15 cellular contexts compared by ENCODE assay signal in genomic region chr9:38334234-38334633, GRCh38. TPM values are rescaled to one million over a fixed set of nuclear protein-coding genes. Genes with fewer than 3 reads are reported as not detected.
DNase-seq lines count a peak whose midpoint lies in the region; ATAC-seq, FAIRE-seq and TF ChIP-seq lines count a peak whose summit lies in the region.
"Had no signal": no experiment of that assay in that cellular context is flagged by ENCODE, and none has a peak within 500 bp of the region (broad histone marks: within the 10 kb centered on the region; RNA-seq: fewer than 3 reads in every experiment).

No MANE protein-coding gene starts in this region.

- H3K36me3 Mint-ChIP-seq in CD4-positive, alpha-beta T cell (ENCODE audit: low read depth): no peaks in the 10 kb centered on the region
- H3K36me3 Mint-ChIP-seq: CD8-positive, alpha-beta memory T cell; naive B cell had no signal

- no peak for FAIRE-seq in A549 (lab: Jason Lieb, UNC)

- POLR2A ChIA-PET in A549 (lab: Yijun Ruan, JAX) (no interaction called here), Panc1 (lab: Charles Lee) (no interaction called here)
- POLR2A ChIA-PET in CD4-positive, alpha-beta T cell (lab: Charles Lee): no interaction called here

- DNase-seq in A549 (ENCODE audit: low read depth in 1 of 2, low spot score in 1 of 2) (peak; percentile 14 to 25), GM12864 (ENCODE audit: low read depth) (no peak), Panc1 (ENCODE audit: low read depth, low spot score) (no peak), foreskin fibroblast (peak in 1 of 2 donors; percentile 39)
- DNase-seq in CD4-positive, alpha-beta T cell: no peak
- DNase-seq in effector memory CD4-positive, alpha-beta T cell: no peak
- DNase-seq: activated T-cell treated with anti-CD3 and anti-CD28 coated beads, Interleukin-2, amount 50 U/mL, for 48 hours; CD8-positive, alpha-beta memory T cell; IMR-90; naive B cell; NCI-H524 treated with DMSO at 0.1 percent for 48 hours; substantia nigra; T1000 had no signal

- H3K4me3 ChIP-seq in A549 (no peak overlapping the region), GM12864 (ENCODE audit: low read depth, low read length) (no peak overlapping the region), Panc1 (ENCODE audit: low read depth in 2 of 2, low read length in 2 of 2) (no peak overlapping the region), foreskin fibroblast (ENCODE audit: low read depth in 1 of 2, low read length in 2 of 2) (no peak overlapping the region)
- H3K4me3 ChIP-seq in effector memory CD4-positive, alpha-beta T cell (ENCODE audit: insufficient read depth, low read depth, low read length, poor library complexity, severe bottlenecking): no peak overlapping the region

- ATAC-seq in A549 (no peak), Panc1 (no peak), HG02623 (IDR thresholded peaks at IDR 0.05; ENCODE audit: unreplicated experiment) (no peak), GM19351 (IDR thresholded peaks at IDR 0.05; ENCODE audit: unreplicated experiment) (no peak)
- ATAC-seq in CD4-positive, alpha-beta T cell (ENCODE audit: poor library complexity): no peak

- in situ Hi-C loops in Panc1 (cut with HindIII; ENCODE audit: low pct_unique_long_range_greater_than_20kb, low sequenced_read_pairs): no loop called here

- H3K27me3 ChIP-seq in Panc1 (ENCODE audit: control insufficient read depth, insufficient read depth, low read length): no peaks in the 10 kb centered on the region
- no peaks in the 10 kb centered on the region for H3K27me3 ChIP-seq in CD4-positive, alpha-beta T cell (ENCODE audit: control insufficient read depth, insufficient read depth, low read length)
- no peaks in the 10 kb centered on the region for H3K27me3 ChIP-seq in effector memory CD4-positive, alpha-beta T cell (replicated peaks; ENCODE audit: control insufficient read depth, insufficient read depth, low read length, poor library complexity, severe bottlenecking)

- BruUV-seq in Panc1 (replicated peaks; lab: Mats Ljungman, UMichigan): no TSS peak

- TF ChIP-seq POLR2A in A549 (IDR thresholded peaks at IDR 0.05; ENCODE audit: low read length): no peak

- H3K27me3 Mint-ChIP-seq in CD4-positive, alpha-beta T cell: peaks cover 10% of the 10 kb centered on the region

- no peaks in the 10 kb centered on the region for H3K4me1 Mint-ChIP-seq in CD4-positive, alpha-beta T cell (ENCODE audit: low read depth)
- H3K4me1 Mint-ChIP-seq: CD8-positive, alpha-beta memory T cell; naive B cell had no signal

- H3K27ac ChIP-seq in A549: no peak overlapping the region
- no peak overlapping the region for H3K27ac ChIP-seq in Panc1 (ENCODE audit: low read length)
- no peak overlapping the region for H3K27ac ChIP-seq in CD4-positive, alpha-beta T cell (ENCODE audit: low read depth, low read length)
- H3K27ac ChIP-seq in effector memory CD4-positive, alpha-beta T cell (ENCODE audit: insufficient read depth, low read length, poor library complexity, severe bottlenecking): no peak overlapping the region

- H3K36me3 ChIP-seq in Panc1 (ENCODE audit: control insufficient read depth, insufficient read depth, low read length): no peaks in the 10 kb centered on the region
- no peaks in the 10 kb centered on the region for H3K36me3 ChIP-seq in effector memory CD4-positive, alpha-beta T cell (ENCODE audit: control insufficient read depth, insufficient read depth, low read length)

- no peaks in the 10 kb centered on the region for H3K9me3 Mint-ChIP-seq in CD4-positive, alpha-beta T cell
- H3K9me3 Mint-ChIP-seq: CD8-positive, alpha-beta memory T cell had no signal

- H3K27ac Mint-ChIP-seq in CD4-positive, alpha-beta T cell: no peak overlapping the region
- H3K27ac Mint-ChIP-seq: CD8-positive, alpha-beta memory T cell; naive B cell had no signal

- TF ChIP-seq CTCF in A549 (IDR thresholded peaks at IDR 0.05) (peak; percentile 45; the same call in 2 of the 3 replicates), GM12864 (IDR thresholded peaks at IDR 0.05; ENCODE audit: low read depth, low read length, missing control alignments) (peak; percentile 44), Panc1 (IDR thresholded peaks at IDR 0.05) (peak; percentile 51), foreskin fibroblast (IDR thresholded peaks at IDR 0.05; ENCODE audit: low read depth, low read length) (peak; percentile 4)
- TF ChIP-seq CTCF in CD4-positive, alpha-beta T cell (IDR thresholded peaks at IDR 0.05): no peak

- intact Hi-C loops in Panc1 (cut with micrococcal nuclease; ENCODE audit: unreplicated experiment): no loop called here
- intact Hi-C loops in CD4-positive, alpha-beta T cell (cut with DNase I, micrococcal nuclease): no loop called here

- H3K4me2 ChIP-seq in A549: no peak overlapping the region

- no peak for TF ChIP-seq EP300 in A549 (IDR thresholded peaks at IDR 0.05)

- no peaks in the 10 kb centered on the region for H3K9me3 ChIP-seq in A549
- no peaks in the 10 kb centered on the region for H3K9me3 ChIP-seq in Panc1 (ENCODE audit: control insufficient read depth, insufficient read depth, low read depth, low read length)
- H3K9me3 ChIP-seq in CD4-positive, alpha-beta T cell (ENCODE audit: control insufficient read depth, low read length): no peaks in the 10 kb centered on the region
- H3K9me3 ChIP-seq in effector memory CD4-positive, alpha-beta T cell (ENCODE audit: control insufficient read depth, low read length): no peaks in the 10 kb centered on the region

- WGBS in A549 (ENCODE audit: missing lambda C conversion rate): 40% methylated on average over 3 of the region's 3 CpGs

- peak; percentile 33 to 51; a peak in 4 of 5 replicates for TF ChIP-seq RAD21 in A549 (conservative IDR thresholded peaks at IDR 0.05 in 1 of 2, IDR thresholded peaks at IDR 0.05 in 1 of 2)

- no peak overlapping the region for H3K4me3 Mint-ChIP-seq in CD4-positive, alpha-beta T cell
- H3K4me3 Mint-ChIP-seq: CD8-positive, alpha-beta memory T cell; naive B cell had no signal

- H3K4me1 ChIP-seq in A549 (peaks cover 5% of the 10 kb centered on the region; the same call in 1 of the 3 replicates), Panc1 (ENCODE audit: control insufficient read depth, insufficient read depth, low read length) (no peaks in the 10 kb centered on the region)
- no peaks in the 10 kb centered on the region for H3K4me1 ChIP-seq in effector memory CD4-positive, alpha-beta T cell (ENCODE audit: control insufficient read depth, insufficient read depth, low read length, poor library complexity, severe bottlenecking)

- CTCF ChIA-PET in A549 (lab: Yijun Ruan, JAX) (interaction anchor here (0.9 to 2.8 kb wide), 18 partner anchors 8 to 786 kb away, joined by 3 to 15 read pairs (median 4); no protein-coding TSS in a partner anchor), Panc1 (lab: Charles Lee) (no interaction called here)
- CTCF ChIA-PET in CD4-positive, alpha-beta T cell (lab: Charles Lee): no interaction called here

TF ChIP-seq in A549, 52 proteins besides CTCF, POLR2A, EP300 and RAD21:
- TF ChIP-seq HMGXB4 (CRISPR knock-in tag; IDR thresholded peaks at IDR 0.05; ENCODE audit: borderline replicate concordance) (no peak), SMC3 (IDR thresholded peaks at IDR 0.05) (peak; percentile 39; the same call in 2 of the 3 replicates), RFX5 (IDR thresholded peaks at IDR 0.05) (no peak), RNF2 (IDR thresholded peaks at IDR 0.05; ENCODE audit: borderline replicate concordance, low read depth) (no peak), CBX8 (IDR thresholded peaks at IDR 0.05) (no peak)

RNA-seq across cellular contexts. Expression of gene ALDH1B1, which starts 58.3 kb away (rescaled TPM):
- 39.7 and 40.2 TPM in 2 replicates for polyA plus RNA-seq in A549 (2011; rRNA removed)
- polyA plus RNA-seq in A549 (2012; cell fraction: cytosol; rRNA removed): 37.2 and 44.6 TPM in 2 replicates
- 31.1 and 32.9 TPM in 2 replicates for polyA plus RNA-seq in A549 (2012; cell fraction: nucleus; rRNA removed)
- polyA plus RNA-seq in A549 (2017; fragmentation: RNase III; extraction: RNeasy Plus Mini Kit Qiagen cat#74134 plus additional on column Dnase treatment): 71.8 to 76.0 TPM (median 75.8 TPM) in 3 replicates
- polyA minus RNA-seq in A549 (2011; rRNA and poly(A)+ RNA removed): 51.6 and 52.6 TPM in 2 replicates
- total RNA-seq in Panc1 (2021; ENCODE audit: unreplicated experiment): 34.2 TPM
- polyA plus RNA-seq in Panc1 (2012; ENCODE audit: insufficient read length): 21.1 TPM
- under 1 TPM; 0.19 to 0.20 TPM for total RNA-seq in CD4-positive, alpha-beta T cell

Comparison
In these comparisons a context has a peak if more than half of its experiments do, and no peak if none do; other contexts are left out.
1. DNase-seq: peak in A549 (2 of 2); none in GM12864 (single experiment), Panc1 (single experiment), CD4-positive, alpha-beta T cell (0 of 10) and effector memory CD4-positive, alpha-beta T cell (0 of 3).
2. RNA of gene ALDH1B1, which starts 58.3 kb away (total RNA-seq): 34.2 TPM in Panc1 (single experiment); 0.19 to 0.20 TPM in CD4-positive, alpha-beta T cell; every median in the first group is over 10 times any median in the second.